ENCODE assay signal across 8 cellular contexts in the genomic region with DNA sequence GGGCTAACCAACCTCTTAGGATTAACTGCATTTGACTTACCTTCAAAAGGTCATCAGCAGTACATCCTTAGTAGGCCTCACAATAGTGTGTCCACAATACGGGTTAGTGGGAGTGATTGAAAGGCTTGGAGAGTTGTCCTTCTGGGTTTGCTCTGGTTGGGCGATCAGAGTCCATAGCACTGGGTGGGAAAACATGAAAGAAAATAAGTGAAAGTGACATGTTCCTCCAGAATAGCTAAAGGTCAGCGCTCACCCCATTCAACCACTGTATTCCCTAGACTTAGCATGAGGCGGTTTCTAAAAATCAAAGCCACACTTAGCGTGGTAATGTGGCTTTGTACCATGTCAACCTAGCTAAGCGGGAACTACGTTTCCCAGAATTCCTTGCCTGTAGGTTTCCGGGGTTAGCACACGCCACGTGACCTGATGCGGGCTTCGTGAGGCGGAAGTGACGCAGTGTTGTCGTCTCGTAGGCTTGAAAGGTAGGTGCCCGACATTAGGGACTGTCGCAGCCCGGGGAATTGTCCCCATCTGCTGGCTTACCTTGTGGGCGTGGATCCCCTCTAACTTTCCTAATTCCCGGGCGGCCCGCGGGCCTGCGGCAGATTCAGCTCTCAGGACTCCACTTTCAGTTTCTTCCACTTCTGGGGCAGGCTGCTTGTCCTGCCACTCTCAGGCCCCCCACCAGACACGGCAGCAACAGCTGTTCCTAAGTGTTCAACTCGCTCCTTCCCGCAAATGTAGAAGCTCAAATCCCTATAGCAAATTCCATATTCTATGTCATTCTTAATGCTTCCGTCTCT. TPM values are rescaled to one million over a fixed set of nuclear protein-coding genes. Genes with fewer than 3 reads are reported as not detected.
DNase-seq lines count a peak whose midpoint lies in the region; ATAC-seq and TF ChIP-seq lines count a peak whose summit lies in the region.

No MANE protein-coding gene starts in this region.

- ATAC-seq in HG02678 (IDR thresholded peaks at IDR 0.05; ENCODE audit: unreplicated experiment) (peak; percentile 99), left cardiac atrium (peak; percentile 99 to 100)

- peak; percentile 94 for DNase-seq in NCI-H1105 treated with DMSO at 0.1 percent for 48 hours (lab: John Stamatoyannopoulos, UW)
- peak; percentile 89 to 94 for DNase-seq in SW 1271 (lab: John Stamatoyannopoulos, UW)
- peak; percentile 89 for DNase-seq in amniotic epithelial cell (ENCODE audit: low read depth)
- peak; percentile 93 for DNase-seq in left cardiac atrium
- peak; percentile 96 for DNase-seq in posterior vena cava (ENCODE audit: low spot score)
- peak; percentile 91 for DNase-seq in ureter (ENCODE audit: low spot score)

- intact Hi-C loops in left cardiac atrium (cut with DNase I): no loop called here
- intact Hi-C loops in posterior vena cava (cut with DNase I): no loop called here

- TF ChIP-seq CTCF in GM12873 (IDR thresholded peaks at IDR 0.05; ENCODE audit: insufficient read depth, low read depth, low read length, missing control alignments): peak; percentile 37

RNA-seq across cellular contexts. Expression of gene SCP2D1, which starts 19.8 kb away (rescaled TPM):
- total RNA-seq in left cardiac atrium (not detected), posterior vena cava (not detected), ureter (not detected)

Comparison
In these comparisons a context has a peak if more than half of its experiments do, and no peak if none do; other contexts are left out.
1. Peak in every context shown above with its lines: DNase-seq and ATAC-seq.